Comparison of ENCODE assay signal across 8 cellular contexts in the genomic region with DNA sequence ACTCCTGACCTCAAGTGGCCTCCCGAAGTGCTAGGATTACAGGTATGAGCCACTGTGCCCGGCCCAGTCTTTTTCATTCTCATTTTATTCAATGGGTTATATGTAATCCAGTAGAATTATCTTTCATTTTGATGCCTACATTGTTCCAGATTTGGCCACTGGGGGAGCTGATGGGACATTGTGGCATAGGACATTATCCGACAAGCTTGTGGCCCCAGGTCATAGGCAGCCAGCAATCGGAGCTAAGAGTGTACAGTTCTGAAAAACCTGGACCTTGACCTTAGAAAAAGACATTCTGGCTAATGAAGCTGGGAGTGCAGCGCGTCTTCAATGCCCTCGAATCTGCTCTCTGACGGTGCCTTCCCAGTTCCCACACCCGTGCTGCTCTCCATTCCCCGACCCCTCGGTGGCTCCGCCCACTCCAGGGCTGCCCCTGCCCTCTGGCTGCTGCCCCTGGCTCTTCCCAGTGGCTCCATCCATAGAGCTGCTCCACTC.
A peak's percentile ranks its signal among the peaks of the same experiment; 100 is the strongest.
DNase-seq lines count a peak whose midpoint lies in the region; TF ChIP-seq lines count a peak whose summit lies in the region.

No MANE protein-coding gene starts in this region.

- H3K4me1 ChIP-seq in iPS-15b (ENCODE audit: control insufficient read depth, insufficient read depth, low read length): no peaks in the 10 kb centered on the region

- no peaks in the 10 kb centered on the region for H3K9me3 ChIP-seq in iPS-15b (ENCODE audit: control insufficient read depth, insufficient read depth, low read length)

- peak overlapping the region; percentile 66 for H3K4me3 ChIP-seq in iPS-15b (ENCODE audit: low read depth, low read length)

- peak; percentile 35 for DNase-seq in DMS153 treated with DMSO at 0.1 percent for 48 hours (lab: John Stamatoyannopoulos, UW; ENCODE audit: unreplicated experiment)
- DNase-seq in DMS153 (lab: John Stamatoyannopoulos, UW): no peak
- DNase-seq in HEK293T (ENCODE audit: extremely low spot score): peak; percentile 49
- DNase-seq in NCI-H226: peak; percentile 9
- DNase-seq in activated naive CD4-positive, alpha-beta T cell treated with anti-CD3 and anti-CD28 coated beads, Interleukin-2, amount 50 U/mL, for 16 hours: peak; percentile 37
- peak; percentile 19 to 31 for DNase-seq in stimulated activated CD4-positive, alpha-beta T cell treated with anti-CD3 and anti-CD28 coated beads, Interleukin-4, amount 100 ng/mL, for 48 hours (ENCODE audit: low read depth in 2 of 2)
- no peak for DNase-seq in kidney glomerular epithelial cell (lab: John Stamatoyannopoulos, UW)

- no peaks in the 10 kb centered on the region for H3K27me3 ChIP-seq in iPS-15b (ENCODE audit: control insufficient read depth, insufficient read depth, low read length)

- H3K9ac ChIP-seq in iPS-15b (ENCODE audit: low read depth, low read length): no peak overlapping the region

- POLR2A ChIA-PET in HEK293T (lab: Yijun Ruan, JAX): no interaction called here

- no peaks in the 10 kb centered on the region for H3K36me3 ChIP-seq in iPS-15b (ENCODE audit: control insufficient read depth, insufficient read depth, low read length)

- CTCF ChIA-PET in HEK293T (lab: Yijun Ruan, JAX): interaction anchor here (0.6 to 2.2 kb wide), 10 partner anchors 9 to 326 kb away, joined by 3 to 20 read pairs (median 3); no protein-coding TSS in a partner anchor

TF ChIP-seq in HEK293T, 16 proteins besides CTCF, POLR2A, EP300 and RAD21:
- no peak for TF ChIP-seq FOXA1 (IDR thresholded peaks at IDR 0.05)
- TF ChIP-seq ARNT (IDR thresholded peaks at IDR 0.05): no peak
- TF ChIP-seq FOXK2 (IDR thresholded peaks at IDR 0.05): no peak
- TF ChIP-seq, protein P1, sequence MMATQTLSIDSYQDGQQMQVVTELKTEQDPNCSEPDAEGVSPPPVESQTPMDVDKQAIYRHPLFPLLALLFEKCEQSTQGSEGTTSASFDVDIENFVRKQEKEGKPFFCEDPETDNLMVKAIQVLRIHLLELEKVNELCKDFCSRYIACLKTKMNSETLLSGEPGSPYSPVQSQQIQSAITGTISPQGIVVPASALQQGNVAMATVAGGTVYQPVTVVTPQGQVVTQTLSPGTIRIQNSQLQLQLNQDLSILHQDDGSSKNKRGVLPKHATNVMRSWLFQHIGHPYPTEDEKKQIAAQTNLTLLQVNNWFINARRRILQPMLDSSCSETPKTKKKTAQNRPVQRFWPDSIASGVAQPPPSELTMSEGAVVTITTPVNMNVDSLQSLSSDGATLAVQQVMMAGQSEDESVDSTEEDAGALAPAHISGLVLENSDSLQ (IDR thresholded peaks at IDR 0.05): no peak
- TF ChIP-seq SUZ12 (IDR thresholded peaks at IDR 0.05): no peak
- no peak for TF ChIP-seq BHLHE40 (IDR thresholded peaks at IDR 0.05; ENCODE audit: borderline replicate concordance)
- no peak for TF ChIP-seq FOXM1 (IDR thresholded peaks at IDR 0.05; ENCODE audit: borderline replicate concordance)
- no peak for TF ChIP-seq ZNF384 (IDR thresholded peaks at IDR 0.05)
- TF ChIP-seq HDGF (IDR thresholded peaks at IDR 0.05; ENCODE audit: borderline replicate concordance): no peak
- no peak for TF ChIP-seq ELF4 (IDR thresholded peaks at IDR 0.05)
- no peak for TF ChIP-seq L3MBTL2 (conservative IDR thresholded peaks at IDR 0.05)
- TF ChIP-seq LEF1 (IDR thresholded peaks at IDR 0.05; ENCODE audit: borderline replicate concordance): no peak
- no peak for TF ChIP-seq CTBP1 (IDR thresholded peaks at IDR 0.05; ENCODE audit: borderline replicate concordance)
- no peak for TF ChIP-seq SP1 (IDR thresholded peaks at IDR 0.05)
- no peak for TF ChIP-seq NFRKB (IDR thresholded peaks at IDR 0.05)
- no peak for TF ChIP-seq TARDBP (IDR thresholded peaks at IDR 0.05)

Comparison
In these comparisons a context has a peak if more than half of its experiments do, and no peak if none do; other contexts are left out.
1. DNase-seq: peak in DMS153 treated with DMSO at 0.1 percent for 48 hours (single experiment), HEK293T (single experiment), NCI-H226 (single experiment), activated naive CD4-positive, alpha-beta T cell treated with anti-CD3 and anti-CD28 coated beads, Interleukin-2, amount 50 U/mL, for 16 hours (single experiment) and stimulated activated CD4-positive, alpha-beta T cell treated with anti-CD3 and anti-CD28 coated beads, Interleukin-4, amount 100 ng/mL, for 48 hours (2 of 2); none in DMS153 (single experiment) and kidney glomerular epithelial cell (single experiment).